ENCODE assay signal across 36 cellular contexts in genomic region chr3:13787533-13787932, GRCh38.
"Had no signal": no experiment of that assay in that cellular context is flagged by ENCODE, and none has a peak within 500 bp of the region (broad histone marks: within the 10 kb centered on the region; RNA-seq: fewer than 3 reads in every experiment).

No MANE protein-coding gene starts in this region.

- H3K27ac ChIP-seq: body of pancreas, Peyer's patch, VCaP had no signal

- H3K9me3 ChIP-seq: body of pancreas, Peyer's patch had no signal

- H3K27me3 ChIP-seq: body of pancreas, Peyer's patch had no signal

- H3K36me3 Mint-ChIP-seq: activated naive CD8-positive, alpha-beta T cell treated with anti-CD3 and anti-CD28 coated beads for 36 hours; T-cell had no signal

- H3K4me1 ChIP-seq: body of pancreas, Peyer's patch had no signal

- ATAC-seq: activated CD8-positive, alpha-beta T cell treated with anti-CD3 and anti-CD28 coated beads for 36 hours; activated T-cell treated with anti-CD3 and anti-CD28 coated beads, Interleukin-2, amount 50 U/mL, for 72 hours; activated T-helper 17 cell treated with anti-CD3 and anti-CD28 coated beads, Interleukin-2, amount 50 U/mL, for 72 hours; body of pancreas; PC-3; Right ventricle myocardium inferior; SK-N-SH treated with all-trans-retinoic acid at 6 μM for 48 hours; T-cell had no signal

- H3K36me3 ChIP-seq: Peyer's patch had no signal

- H3K4me3 ChIP-seq: body of pancreas, Peyer's patch had no signal

- FAIRE-seq: astrocyte, bronchial epithelial cell had no signal

- H3K4me3 Mint-ChIP-seq: activated CD4-positive, alpha-beta T cell treated with anti-CD3 and anti-CD28 coated beads, Interleukin-2, amount 10 ng/mL, durations not matched to agents 24 days and 14 days; activated CD8-positive, alpha-beta T cell treated with anti-CD3 and anti-CD28 coated beads for 36 hours; activated naive CD8-positive, alpha-beta T cell treated with anti-CD3 and anti-CD28 coated beads for 36 hours; activated T-cell treated with anti-CD3 and anti-CD28 coated beads, Interleukin-2, amount 50 U/mL, for 72 hours; activated T-helper 17 cell treated with anti-CD3 and anti-CD28 coated beads, Interleukin-2, amount 50 U/mL, for 72 hours; T-cell had no signal

- H3K4me1 Mint-ChIP-seq: activated CD4-positive, alpha-beta T cell treated with anti-CD3 and anti-CD28 coated beads, Interleukin-2, amount 10 ng/mL, durations not matched to agents 24 days and 14 days; activated naive CD8-positive, alpha-beta T cell treated with anti-CD3 and anti-CD28 coated beads for 36 hours; activated T-helper 17 cell treated with anti-CD3 and anti-CD28 coated beads, Interleukin-2, amount 50 U/mL, for 72 hours had no signal

- DNase-seq: activated CD4-positive, alpha-beta T cell treated with anti-CD3 and anti-CD28 coated beads, Interleukin-2, amount 10 ng/mL, durations not matched to agents 24 days and 14 days; activated CD4-positive, alpha-beta T cell treated with anti-CD3 and anti-CD28 coated beads, Interleukin-2, amount 50 U/mL, for 4 hours; activated CD4-positive, CD25-positive, alpha-beta regulatory T cell; activated CD8-positive, alpha-beta T cell treated with anti-CD3 and anti-CD28 coated beads for 36 hours; activated effector memory CD4-positive, alpha-beta T cell treated with anti-CD3 and anti-CD28 coated beads, Interleukin-2, amount 50 U/mL, for 16 hours; activated naive CD4-positive, alpha-beta T cell; activated naive CD4-positive, alpha-beta T cell treated with anti-CD3 and anti-CD28 coated beads, Interleukin-2, amount 50 U/mL, for 16 hours; activated naive CD8-positive, alpha-beta T cell treated with anti-CD3 and anti-CD28 coated beads for 36 hours; activated T-cell treated with anti-CD3 and anti-CD28 coated beads, Interleukin-2, amount 50 U/mL, for 1 hour; activated T-cell treated with anti-CD3 and anti-CD28 coated beads, Interleukin-2, amount 50 U/mL, for 72 hours; amniotic stem cell; body of pancreas; central memory CD4-positive, alpha-beta T cell; NCI-H1092 treated with DMSO at 0.1 percent for 48 hours; NCI-H1417; NCI-H146; NCI-H187 treated with DMSO at 0.1 percent for 48 hours; NCI-H2081; NCI-H2171 treated with DMSO at 0.1 percent for 48 hours; NCI-H2227 treated with DMSO at 0.1 percent for 48 hours; NCI-H524 treated with DMSO at 0.1 percent for 48 hours; NCI-H748 treated with DMSO at 0.1 percent for 48 hours; NK-92 treated with Interleukin-12 subunit alpha and Interleukin-12 subunit beta, amount 100 ng/mL, for 24 hours; PC-3; RPMI8226; SIG-M5; T-cell; T-helper 2 cell; T-helper 9 cell had no signal

- H3K27ac Mint-ChIP-seq: activated CD4-positive, alpha-beta T cell treated with anti-CD3 and anti-CD28 coated beads, Interleukin-2, amount 10 ng/mL, durations not matched to agents 24 days and 14 days; activated CD8-positive, alpha-beta T cell treated with anti-CD3 and anti-CD28 coated beads for 36 hours; activated naive CD8-positive, alpha-beta T cell treated with anti-CD3 and anti-CD28 coated beads for 36 hours; activated T-cell treated with anti-CD3 and anti-CD28 coated beads, Interleukin-2, amount 50 U/mL, for 72 hours; activated T-helper 17 cell treated with anti-CD3 and anti-CD28 coated beads, Interleukin-2, amount 50 U/mL, for 72 hours; T-cell had no signal
